Comparison of ENCODE assay signal across 25 cellular contexts in genomic region chr6:159461266-159461665, GRCh38.
A peak's percentile ranks its signal among the peaks of the same experiment; 100 is the strongest.
DNase-seq lines count a peak whose midpoint lies in the region; ATAC-seq, FAIRE-seq and TF ChIP-seq lines count a peak whose summit lies in the region.
"Had no signal": no experiment of that assay in that cellular context is flagged by ENCODE, and none has a peak within 500 bp of the region (broad histone marks: within the 10 kb centered on the region; RNA-seq: fewer than 3 reads in every experiment).

No MANE protein-coding gene starts in this region.

- H3K4me2 ChIP-seq in Karpas-422 (ENCODE audit: low read depth, low read length, poor library complexity, severe bottlenecking) (peak overlapping the region; percentile 66), mesendoderm (ENCODE audit: low read length) (no peak overlapping the region)
- H3K4me2 ChIP-seq: BLaER1 treated with 17β-estradiol and CSF1 and Interleukin-3, amounts not matched to agents 10 nM and 100 nM; smooth muscle cell had no signal

- H3K27me3 ChIP-seq in Karpas-422 (ENCODE audit: low read length) (no peaks in the 10 kb centered on the region), mesendoderm (ENCODE audit: insufficient read depth, low read length, poor library complexity) (no peaks in the 10 kb centered on the region), left lung (no peaks in the 10 kb centered on the region), small intestine (ENCODE audit: control insufficient read depth in 2 of 2, insufficient read depth in 2 of 2, low read length in 2 of 2) (no peaks in the 10 kb centered on the region)
- H3K27me3 ChIP-seq: BLaER1 treated with 17β-estradiol and CSF1 and Interleukin-3, amounts not matched to agents 10 nM and 100 nM; body of pancreas had no signal

- no peak overlapping the region for H4K8ac ChIP-seq in mesendoderm (ENCODE audit: low read depth, low read length)

- H3K79me2 ChIP-seq in Karpas-422 (ENCODE audit: low read length), result no peaks in the 10 kb centered on the region
- H3K79me2 ChIP-seq in mesendoderm (ENCODE audit: control insufficient read depth, insufficient read depth, low read length), result no peaks in the 10 kb centered on the region

- intact Hi-C loops in left lung (cut with DNase I), result no loop called here

- H3K79me1 ChIP-seq in mesendoderm (ENCODE audit: low read length), result no peaks in the 10 kb centered on the region

- no peak for ATAC-seq in left lung
- ATAC-seq: body of pancreas; heart right ventricle; K562; naive thymus-derived CD8-positive, alpha-beta T cell; SK-N-SH treated with all-trans-retinoic acid at 6 μM for 48 hours had no signal

- FAIRE-seq in small intestine (lab: Jason Lieb, UNC), result no peak
- FAIRE-seq: GM18507, K562 had no signal

- DNase-seq in EH (ENCODE audit: low read depth), result peak; percentile 44
- no peak for DNase-seq in Karpas-422
- peak; percentile 45 for DNase-seq in astrocyte of the hippocampus (ENCODE audit: low read depth, low spot score)
- DNase-seq in mesendoderm, result peak; percentile 49
- DNase-seq in left lung, result no peak
- no peak for DNase-seq in SKM-1 (lab: John Stamatoyannopoulos, UW; ENCODE audit: unreplicated experiment)
- DNase-seq in small intestine, result no peak
- DNase-seq: activated CD4-positive, alpha-beta T cell treated with anti-CD3 and anti-CD28 coated beads, Interleukin-2, amount 50 U/mL, for 4 hours; activated CD4-positive, CD25-positive, alpha-beta regulatory T cell; activated CD8-positive, alpha-beta memory T cell treated with anti-CD3 and anti-CD28 coated beads, Interleukin-2, amount 50 U/mL, for 48 hours; activated naive CD8-positive, alpha-beta T cell treated with anti-CD3 and anti-CD28 coated beads for 36 hours; body of pancreas; effector CD4-positive, alpha-beta T cell; heart right ventricle; left ventricle myocardium inferior; midbrain; naive thymus-derived CD8-positive, alpha-beta T cell; NCI-H146; NCI-H524 treated with DMSO at 0.1 percent for 48 hours; stimulated activated CD4-positive, alpha-beta T cell treated with anti-CD3 and anti-CD28 coated beads, Interleukin-2, amount 100 ng/mL, for 24 hours had no signal

- TF ChIP-seq CTCF in left lung (IDR thresholded peaks at IDR 0.05), result no peak

- H3K4me3 ChIP-seq in Karpas-422 (ENCODE audit: low read length), result peak overlapping the region; percentile 45
- no peak overlapping the region for H3K4me3 ChIP-seq in mesendoderm (ENCODE audit: low read length)
- no peak overlapping the region for H3K4me3 ChIP-seq in left lung
- H3K4me3 ChIP-seq in small intestine (ENCODE audit: low read depth in 1 of 2, low read length in 2 of 2), result no peak overlapping the region
- H3K4me3 ChIP-seq: BLaER1 treated with 17β-estradiol and CSF1 and Interleukin-3, amounts not matched to agents 10 nM and 100 nM; body of pancreas; heart right ventricle; K562; left ventricle myocardium inferior; smooth muscle cell had no signal

- no peak overlapping the region for H3K23ac ChIP-seq in mesendoderm (ENCODE audit: low read length)

- H3K18ac ChIP-seq in mesendoderm (ENCODE audit: low read length), result no peak overlapping the region

- H3K4ac ChIP-seq in mesendoderm (ENCODE audit: low read depth, low read length), result no peak overlapping the region

- H2BK5ac ChIP-seq in mesendoderm (ENCODE audit: low read length), result no peak overlapping the region

- H3K9me2 ChIP-seq in Karpas-422 (replicated peaks; ENCODE audit: insufficient read depth, low read length), result no peaks in the 10 kb centered on the region

- H2AK5ac ChIP-seq in mesendoderm (ENCODE audit: low read length), result no peak overlapping the region

- H3K9me3 ChIP-seq in Karpas-422 (ENCODE audit: low read length) (no peaks in the 10 kb centered on the region), left lung (no peaks in the 10 kb centered on the region), small intestine (ENCODE audit: control insufficient read depth, low read depth) (no peaks in the 10 kb centered on the region)
- H3K9me3 ChIP-seq: BLaER1 treated with 17β-estradiol and CSF1 and Interleukin-3, amounts not matched to agents 10 nM and 100 nM; body of pancreas; heart right ventricle had no signal

- peaks cover 64% of the 10 kb centered on the region for H3K4me1 ChIP-seq in Karpas-422 (ENCODE audit: low read length)
- H3K4me1 ChIP-seq in mesendoderm (ENCODE audit: control insufficient read depth, low read depth, low read length), result no peaks in the 10 kb centered on the region
- H3K4me1 ChIP-seq in left lung, result no peaks in the 10 kb centered on the region
- no peaks in the 10 kb centered on the region for H3K4me1 ChIP-seq in small intestine (ENCODE audit: control insufficient read depth in 2 of 2, insufficient read depth in 1 of 2, low read depth in 1 of 2, low read length in 1 of 2)
- H3K4me1 ChIP-seq: body of pancreas, heart right ventricle, left ventricle myocardium inferior had no signal

- H4K5ac ChIP-seq in mesendoderm (ENCODE audit: low read length), result no peak overlapping the region

- H2BK120ac ChIP-seq in mesendoderm (ENCODE audit: low read depth, low read length), result no peak overlapping the region

- WGBS in mesendoderm (ENCODE audit: extremely low coverage, insufficient coverage, low lambda C conversion rate), result no CpG with 5 or more reads among the region's 5 CpGs
- WGBS in small intestine, 3 donors, result 60 to 75% (median 60%) methylated on average over 5 of the region's 5 CpGs

- H3K27ac ChIP-seq in Karpas-422 (ENCODE audit: low read length) (peak overlapping the region; percentile 100), mesendoderm (ENCODE audit: low read depth, low read length) (no peak overlapping the region), left lung (no peak overlapping the region), small intestine (ENCODE audit: low read depth in 1 of 2, low read length in 1 of 2) (no peak overlapping the region)
- H3K27ac ChIP-seq: BLaER1 treated with 17β-estradiol and CSF1 and Interleukin-3, amounts not matched to agents 10 nM and 100 nM; body of pancreas; heart right ventricle; left ventricle myocardium inferior had no signal

- H3K36me3 ChIP-seq in Karpas-422 (ENCODE audit: insufficient read depth, low read length) (no peaks in the 10 kb centered on the region), mesendoderm (ENCODE audit: control insufficient read depth, insufficient read depth, low read length) (no peaks in the 10 kb centered on the region), left lung (no peaks in the 10 kb centered on the region), small intestine (ENCODE audit: control insufficient read depth in 2 of 2, insufficient read depth in 2 of 2, low read length in 2 of 2) (no peaks in the 10 kb centered on the region)
- H3K36me3 ChIP-seq: BLaER1 treated with 17β-estradiol and CSF1 and Interleukin-3, amounts not matched to agents 10 nM and 100 nM; heart right ventricle; left ventricle myocardium inferior had no signal

- H2AFZ ChIP-seq in Karpas-422 (ENCODE audit: low read length), result peak overlapping the region; percentile 84

- no peaks in the 10 kb centered on the region for H4K20me1 ChIP-seq in Karpas-422 (ENCODE audit: insufficient read depth, low read depth, low read length)
- H4K20me1 ChIP-seq: BLaER1 treated with 17β-estradiol and CSF1 and Interleukin-3, amounts not matched to agents 10 nM and 100 nM had no signal

- no peak overlapping the region for H2BK15ac ChIP-seq in mesendoderm (replicated peaks; ENCODE audit: low read depth)

- no peak overlapping the region for H3K56ac ChIP-seq in mesendoderm (ENCODE audit: low read length)

- H3K9ac ChIP-seq in Karpas-422 (ENCODE audit: low read length), result peak overlapping the region; percentile 52
- no peak overlapping the region for H3K9ac ChIP-seq in mesendoderm (ENCODE audit: low read length)
- H3K9ac ChIP-seq: BLaER1 treated with 17β-estradiol and CSF1 and Interleukin-3, amounts not matched to agents 10 nM and 100 nM had no signal

Comparison
In these comparisons a context has a peak if more than half of its experiments do, and no peak if none do; other contexts are left out.
1. DNase-seq: peak in EH (single experiment), astrocyte of the hippocampus (single experiment) and mesendoderm (single experiment); none in Karpas-422 (single experiment), left lung (0 of 2), SKM-1 (single experiment) and small intestine (single experiment).